Comparison of ENCODE assay signal across 29 cellular contexts in the genomic region with DNA sequence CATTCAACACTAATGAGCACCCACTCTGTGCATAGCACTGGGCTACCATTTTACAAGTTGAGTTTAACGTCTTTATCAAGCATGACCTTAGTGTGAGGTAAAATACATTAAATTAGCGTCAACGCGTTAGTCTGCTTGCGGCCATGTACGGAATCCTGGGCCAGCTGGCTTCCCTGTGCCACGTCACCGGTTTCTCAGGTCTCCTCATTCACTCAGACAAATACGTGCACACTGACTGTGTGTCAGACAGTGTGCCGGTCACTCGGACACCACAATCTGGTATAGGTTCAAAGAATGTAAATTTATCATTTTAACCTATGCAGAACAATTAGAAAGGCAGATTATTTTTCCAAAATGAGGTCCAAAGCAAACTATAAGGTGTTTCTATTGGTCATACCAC.
"Had no signal": no experiment of that assay in that cellular context is flagged by ENCODE, and none has a peak within 500 bp of the region (broad histone marks: within the 10 kb centered on the region; RNA-seq: fewer than 3 reads in every experiment).

No MANE protein-coding gene starts in this region.

- H3K9me3 Mint-ChIP-seq: activated CD8-positive, alpha-beta T cell treated with anti-CD3 and anti-CD28 coated beads for 36 hours; activated naive CD8-positive, alpha-beta T cell treated with anti-CD3 and anti-CD28 coated beads, Interleukin-2, amount 10 ng/mL, durations not matched to agents 7 days and 5 days; activated T-cell treated with anti-CD3 and anti-CD28 coated beads, Interleukin-2, amount 50 U/mL, for 72 hours; activated T-helper 2 cell treated with anti-CD3 and anti-CD28 coated beads, Interferon-gamma antibody, Interleukin-2, Interleukin-4, amounts not matched to agents 10 μg/mL and 5 μg/mL and 100 μg/mL, durations not matched to agents 14 hours and 24 hours and 36 hours; T-cell had no signal

- H3K9me3 ChIP-seq: adrenal gland, breast epithelium, MG63, Peyer's patch had no signal

- H3K27me3 ChIP-seq: adrenal gland, breast epithelium, MG63, Peyer's patch had no signal

- H3K4me3 ChIP-seq: adrenal gland, breast epithelium, MG63, Peyer's patch had no signal

- H3K36me3 ChIP-seq: breast epithelium had no signal

- ATAC-seq: activated CD8-positive, alpha-beta T cell treated with anti-CD3 and anti-CD28 coated beads for 36 hours; activated T-cell treated with anti-CD3 and anti-CD28 coated beads, Interleukin-2, amount 50 U/mL, for 72 hours; T-cell had no signal

- H3K27me3 Mint-ChIP-seq: activated CD8-positive, alpha-beta T cell treated with anti-CD3 and anti-CD28 coated beads for 36 hours; activated naive CD8-positive, alpha-beta T cell treated with anti-CD3 and anti-CD28 coated beads, Interleukin-2, amount 10 ng/mL, durations not matched to agents 7 days and 5 days; T-cell had no signal

- H3K27ac ChIP-seq: adrenal gland, breast epithelium, Peyer's patch, VCaP had no signal

- DNase-seq: activated CD4-positive, alpha-beta T cell treated with anti-CD3 and anti-CD28 coated beads for 4 hours; activated CD8-positive, alpha-beta memory T cell treated with anti-CD3 and anti-CD28 coated beads, Interleukin-2, amount 50 U/mL, for 4 hours; activated CD8-positive, alpha-beta T cell treated with anti-CD3 and anti-CD28 coated beads for 36 hours; activated gamma-delta T cell treated with Interleukin-2 at 50 U/mL for 16 hours; activated naive CD4-positive, alpha-beta T cell treated with anti-CD3 and anti-CD28 coated beads, Interleukin-2, amount 50 U/mL, for 16 hours; activated naive CD8-positive, alpha-beta T cell treated with anti-CD3 and anti-CD28 coated beads, Interleukin-2, amount 10 ng/mL, durations not matched to agents 7 days and 5 days; activated T-cell treated with anti-CD3 and anti-CD28 coated beads, Interleukin-2, amount 50 U/mL, for 72 hours; adrenal gland; anterior cingulate cortex; caudate nucleus; MG63; MV-4-11; NCI-H1092 treated with DMSO at 0.1 percent for 48 hours; NCI-H1417 treated with DMSO at 0.1 percent for 48 hours; NCI-H1694; NCI-H2029; NCI-H2107; NCI-H2171 treated with DMSO at 0.1 percent for 48 hours; NCI-H226; NCI-H526; NCI-H774; NK-92 treated with Interleukin-12 subunit alpha and Interleukin-12 subunit beta, amount 100 ng/mL, for 24 hours; OCI-M1; Peyer's patch; SHP77 treated with DMSO at 0.1 percent for 48 hours; T-cell had no signal

- H3K4me1 ChIP-seq: breast epithelium, Peyer's patch had no signal

- H3K4me3 Mint-ChIP-seq: activated CD8-positive, alpha-beta T cell treated with anti-CD3 and anti-CD28 coated beads for 36 hours; activated naive CD8-positive, alpha-beta T cell treated with anti-CD3 and anti-CD28 coated beads, Interleukin-2, amount 10 ng/mL, durations not matched to agents 7 days and 5 days; activated T-cell treated with anti-CD3 and anti-CD28 coated beads, Interleukin-2, amount 50 U/mL, for 72 hours; T-cell had no signal

- H3K27ac Mint-ChIP-seq: activated naive CD8-positive, alpha-beta T cell treated with anti-CD3 and anti-CD28 coated beads, Interleukin-2, amount 10 ng/mL, durations not matched to agents 7 days and 5 days; activated T-cell treated with anti-CD3 and anti-CD28 coated beads, Interleukin-2, amount 50 U/mL, for 72 hours; activated T-helper 2 cell treated with anti-CD3 and anti-CD28 coated beads, Interferon-gamma antibody, Interleukin-2, Interleukin-4, amounts not matched to agents 10 μg/mL and 5 μg/mL and 100 μg/mL, durations not matched to agents 14 hours and 24 hours and 36 hours had no signal
